1 cellular context compared by ENCODE assay signal in genomic region chr20:17169575-17170136, GRCh38.
TF ChIP-seq lines count a peak whose summit lies in the region.

No MANE protein-coding gene starts in this region.

TF ChIP-seq in HepG2, 621 proteins besides CTCF, POLR2A, EP300 and RAD21 (continues in another document):
- TF ChIP-seq HMG20A (CRISPR knock-in tag; IDR thresholded peaks at IDR 0.05; ENCODE audit: borderline replicate concordance) (peak; percentile 38; the same call in 1 of the 2 replicates), SALL1 (CRISPR knock-in tag; IDR thresholded peaks at IDR 0.05) (peak; percentile 86), TAF15 (IDR thresholded peaks at IDR 0.05; ENCODE audit: low read depth, low read length, poor library complexity, severe bottlenecking) (no peak), ZC3H13 (CRISPR knock-in tag; IDR thresholded peaks at IDR 0.05) (no peak), MAZ (IDR thresholded peaks at IDR 0.05; ENCODE audit: borderline replicate concordance, low read depth, low read length) (no peak), MAZ (CRISPR knock-in tag; IDR thresholded peaks at IDR 0.05; ENCODE audit: low read depth) (no peak), HMG20B (CRISPR knock-in tag; conservative IDR thresholded peaks at IDR 0.05) (no peak), ERF (CRISPR knock-in tag; IDR thresholded peaks at IDR 0.05) (0 out of 2 replicates have a peak, but pooled peaks have one; percentile 30), ZBTB38 (CRISPR knock-in tag; IDR thresholded peaks at IDR 0.05) (no peak), ZNF883 (CRISPR knock-in tag; IDR thresholded peaks at IDR 0.05; ENCODE audit: not compliant biosample characterization) (no peak), NFKBIZ (CRISPR knock-in tag; IDR thresholded peaks at IDR 0.05) (no peak), ETV5 (CRISPR knock-in tag; IDR thresholded peaks at IDR 0.05; ENCODE audit: borderline replicate concordance) (peak; percentile 38; the same call in 1 of the 2 replicates), ZNF891 (CRISPR knock-in tag; IDR thresholded peaks at IDR 0.05) (no peak), ZBTB43 (CRISPR knock-in tag; conservative IDR thresholded peaks at IDR 0.05) (no peak), FOXO1 (CRISPR knock-in tag; IDR thresholded peaks at IDR 0.05) (peak; percentile 75), TEAD3 (CRISPR knock-in tag; optimal IDR thresholded peaks at IDR 0.05; ENCODE audit: borderline replicate concordance) (peak; percentile 14), LRRFIP1 (CRISPR knock-in tag; conservative IDR thresholded peaks at IDR 0.05) (no peak), RARA (CRISPR knock-in tag; IDR thresholded peaks at IDR 0.05) (peak; percentile 88), SIN3A (IDR thresholded peaks at IDR 0.05; ENCODE audit: borderline replicate concordance, low read depth, low read length) (no peak), SNAPC4 (CRISPR knock-in tag; IDR thresholded peaks at IDR 0.05) (no peak), PITX1 (CRISPR knock-in tag; IDR thresholded peaks at IDR 0.05) (0 out of 2 replicates have a peak, but pooled peaks have one; percentile 28), NFRKB (IDR thresholded peaks at IDR 0.05) (no peak), FOXP4 (CRISPR knock-in tag; IDR thresholded peaks at IDR 0.05) (peak; percentile 42), ZNF569 (CRISPR knock-in tag; IDR thresholded peaks at IDR 0.05; ENCODE audit: borderline replicate concordance) (no peak), ZMYM4 (CRISPR knock-in tag; IDR thresholded peaks at IDR 0.05) (no peak), SRSF1 (optimal IDR thresholded peaks at IDR 0.05; ENCODE audit: low read depth, low read length) (no peak), ZNF331 (CRISPR knock-in tag; IDR thresholded peaks at IDR 0.05) (0 out of 2 replicates have a peak, but pooled peaks have one; percentile 38), MAF1 (CRISPR knock-in tag; IDR thresholded peaks at IDR 0.05; ENCODE audit: borderline replicate concordance) (no peak), DZIP1 (CRISPR knock-in tag; IDR thresholded peaks at IDR 0.05) (no peak), JUND (CRISPR knock-in tag; IDR thresholded peaks at IDR 0.05) (no peak), ARHGAP35 (CRISPR knock-in tag; IDR thresholded peaks at IDR 0.05; ENCODE audit: borderline replicate concordance) (no peak), BCL6 (CRISPR knock-in tag; IDR thresholded peaks at IDR 0.05) (peak; percentile 79), ZNF281 (CRISPR knock-in tag; IDR thresholded peaks at IDR 0.05; ENCODE audit: borderline replicate concordance) (peak; percentile 39; the same call in 1 of the 2 replicates), ZNF383 (CRISPR knock-in tag; IDR thresholded peaks at IDR 0.05; ENCODE audit: borderline replicate concordance) (no peak), FOXA3 (CRISPR knock-in tag; IDR thresholded peaks at IDR 0.05) (peak; percentile 53; the same call in 1 of the 2 replicates), ZFYVE20 (CRISPR knock-in tag; IDR thresholded peaks at IDR 0.05; ENCODE audit: borderline replicate concordance, low read depth) (no peak), FOXP1 (IDR thresholded peaks at IDR 0.05) (no peak), FOXP1 (CRISPR knock-in tag; IDR thresholded peaks at IDR 0.05) (peak; percentile 83), MYNN (CRISPR knock-in tag; IDR thresholded peaks at IDR 0.05; ENCODE audit: low read depth) (no peak), MLX (CRISPR knock-in tag; IDR thresholded peaks at IDR 0.05) (peak; percentile 57; the same call in 1 of the 2 replicates), ZNF792 (CRISPR knock-in tag; IDR thresholded peaks at IDR 0.05) (no peak), SAP130 (CRISPR knock-in tag; IDR thresholded peaks at IDR 0.05; ENCODE audit: low read depth) (peak; percentile 48), ZNF749 (CRISPR knock-in tag; IDR thresholded peaks at IDR 0.05; ENCODE audit: borderline replicate concordance) (no peak), HHEX (CRISPR knock-in tag; IDR thresholded peaks at IDR 0.05) (no peak; the same call in 1 of the 2 replicates), ZNF552 (CRISPR knock-in tag; IDR thresholded peaks at IDR 0.05; ENCODE audit: borderline replicate concordance) (no peak), HOXA3 (CRISPR knock-in tag; IDR thresholded peaks at IDR 0.05) (no peak), RXRB (CRISPR knock-in tag; IDR thresholded peaks at IDR 0.05; ENCODE audit: borderline replicate concordance) (peak; percentile 78), FOXA1 (IDR thresholded peaks at IDR 0.05) (no peak), FOXA1 (CRISPR knock-in tag; IDR thresholded peaks at IDR 0.05) (peak; percentile 39; the same call in 1 of the 2 replicates), CENPT (CRISPR knock-in tag; IDR thresholded peaks at IDR 0.05; ENCODE audit: low read depth) (no peak), ZNF597 (CRISPR knock-in tag; IDR thresholded peaks at IDR 0.05) (no peak), ELF3 (CRISPR knock-in tag; IDR thresholded peaks at IDR 0.05) (peak; percentile 70; the same call in 1 of the 2 replicates)
